8 cellular contexts compared by ENCODE assay signal in the genomic region with DNA sequence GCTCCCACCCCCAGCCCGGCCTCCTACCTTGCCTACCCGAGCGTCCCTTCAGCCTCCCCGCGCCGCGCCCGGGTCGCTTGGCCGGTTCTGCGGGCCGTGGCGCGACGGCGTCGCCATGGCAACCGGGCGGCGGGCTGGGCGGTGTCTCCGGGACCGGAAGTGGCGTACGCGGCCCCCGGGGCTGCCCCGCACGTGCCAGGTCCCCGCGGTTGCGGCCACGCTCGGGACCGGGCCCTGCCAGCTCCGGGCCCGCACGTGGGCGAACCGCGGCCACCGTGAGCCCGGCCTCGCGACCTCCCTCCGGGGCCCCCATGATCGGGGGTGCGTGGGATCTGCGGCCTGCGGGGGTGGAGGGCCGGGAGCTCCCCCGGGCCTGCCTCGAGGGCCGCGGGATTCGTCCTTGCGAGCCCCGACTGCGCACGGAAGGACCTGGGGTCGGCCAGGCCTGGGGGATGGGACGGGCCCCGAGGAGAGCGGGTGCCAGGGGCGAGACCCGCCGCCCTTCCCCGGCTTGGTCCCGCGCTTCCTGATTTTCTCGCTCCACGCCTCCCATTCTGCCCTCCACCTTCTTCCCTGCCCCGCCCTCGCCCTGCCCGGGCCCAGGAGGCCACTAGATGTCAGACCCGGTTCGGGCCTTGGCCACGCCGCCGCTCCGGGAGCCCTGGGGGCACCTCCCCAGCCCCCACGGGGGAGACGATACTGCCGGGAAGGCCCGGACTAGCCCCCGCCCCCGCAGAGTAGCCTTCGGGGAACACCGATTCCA. TPM values are rescaled to one million over a fixed set of nuclear protein-coding genes. Genes with fewer than 3 reads are reported as not detected.
DNase-seq lines count a peak whose midpoint lies in the region; ATAC-seq and TF ChIP-seq lines count a peak whose summit lies in the region.

A gene with protein sequence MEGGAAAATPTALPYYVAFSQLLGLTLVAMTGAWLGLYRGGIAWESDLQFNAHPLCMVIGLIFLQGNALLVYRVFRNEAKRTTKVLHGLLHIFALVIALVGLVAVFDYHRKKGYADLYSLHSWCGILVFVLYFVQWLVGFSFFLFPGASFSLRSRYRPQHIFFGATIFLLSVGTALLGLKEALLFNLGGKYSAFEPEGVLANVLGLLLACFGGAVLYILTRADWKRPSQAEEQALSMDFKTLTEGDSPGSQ (minus strand): TSS at position 89 of the 763 bp plus-strand sequence. CDS start 8,759 bp downstream, outside the sequence.

- H3K9me3 ChIP-seq in mononuclear cell (ENCODE audit: low read depth, low read length), result no peaks in the 10 kb centered on the region

- no peak for TF ChIP-seq CTCF in AG04449 (IDR thresholded peaks at IDR 0.05; ENCODE audit: insufficient read depth, low read length, missing control alignments)

- H3K4me1 ChIP-seq in mononuclear cell (ENCODE audit: insufficient read depth, low read length), result peaks cover 33% of the 10 kb centered on the region

- ATAC-seq in GM18520 (IDR thresholded peaks at IDR 0.05; ENCODE audit: unreplicated experiment) (peak; percentile 41), HG03045 (IDR thresholded peaks at IDR 0.05; ENCODE audit: unreplicated experiment) (peak; percentile 60)

- POLR2A ChIA-PET in AG04449 (lab: Yijun Ruan, JAX), result interaction anchor here (1.1 kb wide), 1 partner anchor 13 kb away, joined by 3 read pairs; no protein-coding TSS in a partner anchor

- DNase-seq in AG04449 (ENCODE audit: low read depth, low spot score) (no peak), NCI-H510A (lab: John Stamatoyannopoulos, UW) (peak; percentile 85)
- peak; percentile 27 to 52 (median 45) for DNase-seq in activated CD8-positive, alpha-beta memory T cell treated with anti-CD3 and anti-CD28 coated beads for 48 hours (ENCODE audit: low read depth in 2 of 3, low spot score in 2 of 3)
- peak; percentile 62 for DNase-seq in stimulated activated CD8-positive, alpha-beta memory T cell treated with anti-CD3 and anti-CD28 coated beads, Interleukin-4, amount 100 ng/mL, for 24 hours (ENCODE audit: low read depth)

- in situ Hi-C loops in endometrial microvascular endothelial cells (cut with HindIII; ENCODE audit: inconsistent ontology term, low pct_unique_long_range_greater_than_20kb, low sequenced_read_pairs), result loop anchor here (25.0 kb wide), 1 partner anchor 141 kb away; no protein-coding TSS in a partner anchor

- H3K4me3 ChIP-seq in AG04449 (ENCODE audit: low read depth, low read length), result peak within 1 kb of the TSS; percentile 50
- peak within 1 kb of the TSS; percentile 43 for H3K4me3 ChIP-seq in mononuclear cell (ENCODE audit: low read length)

- no peaks in the 10 kb centered on the region for H3K27me3 ChIP-seq in mononuclear cell (ENCODE audit: insufficient read depth, low read length)

- CTCF ChIA-PET in AG04449 (lab: Yijun Ruan, JAX), result interaction anchor here (1.1 to 4.6 kb wide), 6 partner anchors 8 to 166 kb away, joined by 3 to 30 read pairs (median 10); no protein-coding TSS in a partner anchor

RNA-seq across cellular contexts. Expression of the gene that starts here (rescaled TPM):
- total RNA-seq in endometrial microvascular endothelial cells (ENCODE audit: inconsistent ontology term) (17.2 TPM), mononuclear cell (5.1 TPM)
